33 cellular contexts compared by ENCODE assay signal in the genomic region with DNA sequence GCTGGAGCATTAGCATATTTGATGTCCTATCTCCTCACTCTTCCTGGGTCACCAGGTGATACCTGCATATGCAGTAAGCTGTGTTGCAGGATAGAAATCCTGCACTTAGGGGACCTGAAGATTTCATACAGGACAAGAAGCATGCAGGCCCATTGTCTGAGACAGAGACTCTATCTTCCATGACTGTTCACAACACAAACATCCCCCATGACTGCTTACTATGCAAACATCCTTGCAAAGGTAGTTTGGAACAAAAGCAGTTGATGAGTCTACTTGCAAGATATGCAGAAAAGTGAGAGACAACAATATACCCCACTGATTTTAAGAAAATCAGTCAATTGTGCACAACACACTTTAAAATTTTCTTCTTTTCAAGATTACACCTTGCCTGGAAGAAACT.
"Had no signal": no experiment of that assay in that cellular context is flagged by ENCODE, and none has a peak within 500 bp of the region (broad histone marks: within the 10 kb centered on the region; RNA-seq: fewer than 3 reads in every experiment).

No MANE protein-coding gene starts in this region.

- H3K4me1 Mint-ChIP-seq: activated naive CD4-positive, alpha-beta T cell treated with anti-CD3 and anti-CD28 coated beads, Interleukin-2, amount 50 U/mL, for 24 hours; brain; T-helper 17 cell had no signal

- H3K27me3 Mint-ChIP-seq: activated B cell treated with CpG ODN at 0.5 μM for 24 hours; activated naive CD8-positive, alpha-beta T cell treated with anti-CD3 and anti-CD28 coated beads for 36 hours; brain had no signal

- H3K36me3 Mint-ChIP-seq: activated CD4-positive, alpha-beta memory T cell treated with anti-CD3 and anti-CD28 coated beads for 36 hours; activated naive CD4-positive, alpha-beta T cell treated with anti-CD3 and anti-CD28 coated beads, Interleukin-2, amount 50 U/mL, for 24 hours; activated naive CD8-positive, alpha-beta T cell treated with anti-CD3 and anti-CD28 coated beads for 36 hours; brain had no signal

- H3K27me3 ChIP-seq: ascending aorta, breast epithelium, cardiac muscle cell, colonic mucosa, gastrocnemius medialis had no signal

- H3K9me3 Mint-ChIP-seq: activated B cell treated with CpG ODN at 0.5 μM for 24 hours; activated CD4-positive, alpha-beta memory T cell treated with anti-CD3 and anti-CD28 coated beads for 36 hours; activated naive CD4-positive, alpha-beta T cell treated with anti-CD3 and anti-CD28 coated beads for 36 hours; activated naive CD4-positive, alpha-beta T cell treated with anti-CD3 and anti-CD28 coated beads, Interleukin-2, amount 50 U/mL, for 24 hours; activated naive CD8-positive, alpha-beta T cell treated with anti-CD3 and anti-CD28 coated beads for 36 hours; activated naive CD8-positive, alpha-beta T cell treated with anti-CD3 and anti-CD28 coated beads, Interleukin-2, amount 50 U/mL, for 24 hours; activated T-helper 1 cell treated with anti-CD3 and anti-CD28 coated beads, Interleukin-12 subunit alpha, Interleukin-12 subunit beta, Interleukin-2, Interleukin-4 antibody, amounts not matched to agents 30 ng/mL and 10 ng/mL and 1 ng/mL, durations not matched to agents 14 hours and 24 hours and 36 hours; activated T-helper 2 cell treated with anti-CD3 and anti-CD28 coated beads, Interferon-gamma antibody, Interleukin-2, Interleukin-4, amounts not matched to agents 10 μg/mL and 5 μg/mL and 100 μg/mL, durations not matched to agents 14 hours and 24 hours and 36 hours; T-helper 2 cell treated with Interferon-gamma antibody and Interleukin-4, amounts not matched to agents 5 μg/mL and 100 μg/mL, for 36 hours had no signal

- DNase-seq: activated B cell treated with CpG ODN at 0.5 μM for 24 hours; activated CD4-positive, alpha-beta memory T cell treated with anti-CD3 and anti-CD28 coated beads for 36 hours; activated CD4-positive, alpha-beta T cell treated with anti-CD3 and anti-CD28 coated beads for 48 hours; activated CD8-positive, alpha-beta memory T cell treated with anti-CD3 and anti-CD28 coated beads, Interleukin-2, amount 10 ng/mL, durations not matched to agents 7 days and 5 days; activated CD8-positive, alpha-beta memory T cell treated with anti-CD3 and anti-CD28 coated beads, Interleukin-2, amount 50 U/mL, for 4 hours; activated CD8-positive, alpha-beta T cell treated with anti-CD3 and anti-CD28 coated beads, Interleukin-2, amount 10 ng/mL, durations not matched to agents 7 days and 5 days; activated effector memory CD4-positive, alpha-beta T cell treated with anti-CD3 and anti-CD28 coated beads, Interleukin-2, amount 50 U/mL, for 16 hours; activated naive CD4-positive, alpha-beta T cell treated with anti-CD3 and anti-CD28 coated beads for 36 hours; activated naive CD8-positive, alpha-beta T cell treated with anti-CD3 and anti-CD28 coated beads for 36 hours; activated naive CD8-positive, alpha-beta T cell treated with anti-CD3 and anti-CD28 coated beads, Interleukin-2, amount 50 U/mL, for 24 hours; activated T-cell treated with anti-CD3 and anti-CD28 coated beads, Interleukin-2, amount 50 U/mL, for 1 hour; activated T-cell treated with anti-CD3 and anti-CD28 coated beads, Interleukin-2, amount 50 U/mL, for 48 hours; central memory CD4-positive, alpha-beta T cell; cerebellar nuclear complex; colonic mucosa; effector memory CD4-positive, alpha-beta T cell; endodermal cell; gastrocnemius medialis; glutamatergic neuron; T-helper 1 cell; T-helper 17 cell; T1000; WERI-Rb-1 had no signal

- H3K9me3 ChIP-seq: ascending aorta, breast epithelium, colonic mucosa, gastrocnemius medialis had no signal

- H3K27ac ChIP-seq: ascending aorta, breast epithelium, cardiac muscle cell, colonic mucosa, epithelial cell of prostate, gastrocnemius medialis, WERI-Rb-1 had no signal

- H3K4me3 ChIP-seq: ascending aorta, breast epithelium, cardiac muscle cell, colonic mucosa, gastrocnemius medialis had no signal

- H3K4me1 ChIP-seq: ascending aorta, breast epithelium, colonic mucosa, gastrocnemius medialis had no signal

- ATAC-seq: activated CD4-positive, CD25-positive, alpha-beta regulatory T cell treated with anti-CD3 and anti-CD28 coated beads, Interleukin-2, amount 50 U/mL, for 24 hours; activated CD8-positive, alpha-beta memory T cell treated with anti-CD3 and anti-CD28 coated beads, Interleukin-2, amount 10 ng/mL, durations not matched to agents 7 days and 5 days; activated CD8-positive, alpha-beta T cell treated with anti-CD3 and anti-CD28 coated beads, Interleukin-2, amount 10 ng/mL, durations not matched to agents 7 days and 5 days; activated naive CD8-positive, alpha-beta T cell treated with anti-CD3 and anti-CD28 coated beads, Interleukin-2, amount 50 U/mL, for 24 hours; gastrocnemius medialis; T-helper 17 cell had no signal

- H3K36me3 ChIP-seq: ascending aorta, breast epithelium, cardiac muscle cell, colonic mucosa, gastrocnemius medialis, WERI-Rb-1 had no signal

- H3K4me3 Mint-ChIP-seq: activated B cell treated with CpG ODN at 0.5 μM for 24 hours; activated CD4-positive, alpha-beta memory T cell treated with anti-CD3 and anti-CD28 coated beads for 36 hours; activated CD8-positive, alpha-beta memory T cell treated with anti-CD3 and anti-CD28 coated beads, Interleukin-2, amount 10 ng/mL, durations not matched to agents 7 days and 5 days; activated CD8-positive, alpha-beta T cell treated with anti-CD3 and anti-CD28 coated beads, Interleukin-2, amount 10 ng/mL, durations not matched to agents 7 days and 5 days; activated naive CD4-positive, alpha-beta T cell treated with anti-CD3 and anti-CD28 coated beads for 36 hours; activated naive CD4-positive, alpha-beta T cell treated with anti-CD3 and anti-CD28 coated beads, Interleukin-2, amount 50 U/mL, for 24 hours; activated naive CD8-positive, alpha-beta T cell treated with anti-CD3 and anti-CD28 coated beads for 36 hours; activated naive CD8-positive, alpha-beta T cell treated with anti-CD3 and anti-CD28 coated beads, Interleukin-2, amount 50 U/mL, for 24 hours; activated T-helper 1 cell treated with anti-CD3 and anti-CD28 coated beads, Interleukin-12 subunit alpha, Interleukin-12 subunit beta, Interleukin-2, Interleukin-4 antibody, amounts not matched to agents 30 ng/mL and 10 ng/mL and 1 ng/mL, durations not matched to agents 14 hours and 24 hours and 36 hours; brain; endodermal cell; T-helper 17 cell; T-helper 2 cell treated with Interferon-gamma antibody and Interleukin-4, amounts not matched to agents 5 μg/mL and 100 μg/mL, for 36 hours had no signal

- H3K27ac Mint-ChIP-seq: activated B cell treated with CpG ODN at 0.5 μM for 24 hours; activated CD4-positive, alpha-beta memory T cell treated with anti-CD3 and anti-CD28 coated beads for 36 hours; activated CD8-positive, alpha-beta memory T cell treated with anti-CD3 and anti-CD28 coated beads, Interleukin-2, amount 10 ng/mL, durations not matched to agents 7 days and 5 days; activated CD8-positive, alpha-beta T cell treated with anti-CD3 and anti-CD28 coated beads, Interleukin-2, amount 10 ng/mL, durations not matched to agents 7 days and 5 days; activated naive CD4-positive, alpha-beta T cell treated with anti-CD3 and anti-CD28 coated beads for 36 hours; activated naive CD4-positive, alpha-beta T cell treated with anti-CD3 and anti-CD28 coated beads, Interleukin-2, amount 50 U/mL, for 24 hours; activated naive CD8-positive, alpha-beta T cell treated with anti-CD3 and anti-CD28 coated beads for 36 hours; activated naive CD8-positive, alpha-beta T cell treated with anti-CD3 and anti-CD28 coated beads, Interleukin-2, amount 50 U/mL, for 24 hours; activated T-helper 1 cell treated with anti-CD3 and anti-CD28 coated beads, Interleukin-12 subunit alpha, Interleukin-12 subunit beta, Interleukin-2, Interleukin-4 antibody, amounts not matched to agents 30 ng/mL and 10 ng/mL and 1 ng/mL, durations not matched to agents 14 hours and 24 hours and 36 hours; activated T-helper 2 cell treated with anti-CD3 and anti-CD28 coated beads, Interferon-gamma antibody, Interleukin-2, Interleukin-4, amounts not matched to agents 10 μg/mL and 5 μg/mL and 100 μg/mL, durations not matched to agents 14 hours and 24 hours and 36 hours; brain; endodermal cell; T-helper 17 cell; T-helper 2 cell treated with Interferon-gamma antibody and Interleukin-4, amounts not matched to agents 5 μg/mL and 100 μg/mL, for 36 hours had no signal
